ENCODE assay signal across 15 cellular contexts in the genomic region with DNA sequence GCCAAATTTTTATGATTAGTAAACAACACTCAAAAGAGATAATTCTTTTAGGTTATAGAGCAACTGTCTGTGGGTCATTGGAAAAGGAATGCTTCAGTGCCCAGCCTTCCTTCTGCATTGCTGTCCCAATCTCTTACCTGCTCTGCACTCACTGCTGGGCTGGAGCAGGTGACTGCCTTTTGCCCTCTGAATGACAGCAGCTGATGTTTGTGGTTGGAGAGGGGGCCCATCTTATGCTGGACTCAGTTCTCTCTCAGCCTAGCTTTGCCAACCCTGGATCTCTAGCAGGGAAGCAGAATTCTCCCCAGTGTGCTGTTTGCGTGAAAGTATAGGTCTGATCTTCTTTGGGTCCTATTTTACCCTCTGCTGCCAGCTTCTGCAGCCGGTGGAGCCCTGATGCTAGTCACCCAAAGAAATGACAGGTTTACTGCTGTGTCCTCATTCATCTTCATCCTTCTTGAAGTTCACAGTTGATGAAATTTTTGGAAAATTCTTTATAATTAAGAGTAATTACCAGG.
"Had no signal": no experiment of that assay in that cellular context is flagged by ENCODE, and none has a peak within 500 bp of the region (broad histone marks: within the 10 kb centered on the region; RNA-seq: fewer than 3 reads in every experiment).

No MANE protein-coding gene starts in this region.

- DNase-seq: activated CD4-positive, alpha-beta memory T cell treated with anti-CD3 and anti-CD28 coated beads, Interleukin-2, amount 10 ng/mL, durations not matched to agents 7 days and 5 days; activated CD4-positive, alpha-beta T cell treated with anti-CD3 and anti-CD28 coated beads for 48 hours; activated CD4-positive, CD25-positive, alpha-beta regulatory T cell; activated naive CD4-positive, alpha-beta T cell treated with Interleukin-2 at 50 U/mL for 16 hours; activated naive CD8-positive, alpha-beta T cell treated with anti-CD3 and anti-CD28 coated beads, Interleukin-2, amount 10 ng/mL, durations not matched to agents 7 days and 5 days; activated T-cell treated with anti-CD3 and anti-CD28 coated beads, Interleukin-2, amount 50 U/mL, for 1 hour; amygdala; mesendoderm; stimulated activated CD4-positive, alpha-beta T cell treated with anti-CD3 and anti-CD28 coated beads, Interleukin-12 subunit alpha, Interleukin-12 subunit beta, amount 100 ng/mL, for 4 hours; stimulated activated CD4-positive, alpha-beta T cell treated with anti-CD3 and anti-CD28 coated beads, Interleukin-1b, Interleukin-23, amount 100 ng/mL, for 48 hours; stimulated activated naive CD8-positive, alpha-beta T cell treated with anti-CD3 and anti-CD28 coated beads, Interleukin-15, Interleukin-2, amounts not matched to agents 100 U/mL and 50 U/mL, for 24 hours; upper lobe of right lung had no signal

- H3K27ac ChIP-seq: cardiac muscle cell, upper lobe of right lung had no signal

- H3K27me3 ChIP-seq: cardiac muscle cell, upper lobe of right lung had no signal

- H3K27me3 Mint-ChIP-seq: activated CD4-positive, alpha-beta memory T cell treated with anti-CD3 and anti-CD28 coated beads, Interleukin-2, amount 10 ng/mL, durations not matched to agents 7 days and 5 days; activated naive CD8-positive, alpha-beta T cell treated with anti-CD3 and anti-CD28 coated beads, Interleukin-2, amount 10 ng/mL, durations not matched to agents 7 days and 5 days; activated T-helper 17 cell treated with anti-CD3 and anti-CD28 coated beads, Interleukin-2, amount 50 U/mL, for 72 hours; natural killer cell treated with Interleukin-12 subunit alpha and Interleukin-12 subunit beta and Interleukin-15 and Interleukin-18, amount 100 ng/mL, for 72 hours had no signal

- H3K9me3 ChIP-seq: upper lobe of right lung had no signal

- H3K9me3 Mint-ChIP-seq: activated CD4-positive, alpha-beta memory T cell treated with anti-CD3 and anti-CD28 coated beads, Interleukin-2, amount 10 ng/mL, durations not matched to agents 7 days and 5 days; activated naive CD8-positive, alpha-beta T cell treated with anti-CD3 and anti-CD28 coated beads, Interleukin-2, amount 10 ng/mL, durations not matched to agents 7 days and 5 days; activated T-helper 17 cell treated with anti-CD3 and anti-CD28 coated beads, Interleukin-2, amount 50 U/mL, for 72 hours; natural killer cell treated with Interleukin-12 subunit alpha and Interleukin-12 subunit beta and Interleukin-15 and Interleukin-18, amount 100 ng/mL, for 72 hours had no signal

- ATAC-seq: activated T-helper 17 cell treated with anti-CD3 and anti-CD28 coated beads, Interleukin-2, amount 50 U/mL, for 72 hours; natural killer cell treated with Interleukin-12 subunit alpha and Interleukin-12 subunit beta and Interleukin-15 and Interleukin-18, amount 100 ng/mL, for 72 hours; stimulated activated naive CD8-positive, alpha-beta T cell treated with anti-CD3 and anti-CD28 coated beads, Interleukin-15, Interleukin-2, amounts not matched to agents 100 U/mL and 50 U/mL, for 24 hours; upper lobe of right lung had no signal

- H3K36me3 Mint-ChIP-seq: natural killer cell treated with Interleukin-12 subunit alpha and Interleukin-12 subunit beta and Interleukin-15 and Interleukin-18, amount 100 ng/mL, for 72 hours had no signal

- H3K4me3 ChIP-seq: cardiac muscle cell, upper lobe of right lung had no signal

- H3K27ac Mint-ChIP-seq: activated CD4-positive, alpha-beta memory T cell treated with anti-CD3 and anti-CD28 coated beads, Interleukin-2, amount 10 ng/mL, durations not matched to agents 7 days and 5 days; activated naive CD8-positive, alpha-beta T cell treated with anti-CD3 and anti-CD28 coated beads, Interleukin-2, amount 10 ng/mL, durations not matched to agents 7 days and 5 days; activated T-helper 17 cell treated with anti-CD3 and anti-CD28 coated beads, Interleukin-2, amount 50 U/mL, for 72 hours; natural killer cell treated with Interleukin-12 subunit alpha and Interleukin-12 subunit beta and Interleukin-15 and Interleukin-18, amount 100 ng/mL, for 72 hours had no signal

- H3K4me3 Mint-ChIP-seq: activated CD4-positive, alpha-beta memory T cell treated with anti-CD3 and anti-CD28 coated beads, Interleukin-2, amount 10 ng/mL, durations not matched to agents 7 days and 5 days; activated naive CD8-positive, alpha-beta T cell treated with anti-CD3 and anti-CD28 coated beads, Interleukin-2, amount 10 ng/mL, durations not matched to agents 7 days and 5 days; activated T-helper 17 cell treated with anti-CD3 and anti-CD28 coated beads, Interleukin-2, amount 50 U/mL, for 72 hours; natural killer cell treated with Interleukin-12 subunit alpha and Interleukin-12 subunit beta and Interleukin-15 and Interleukin-18, amount 100 ng/mL, for 72 hours had no signal

- H3K36me3 ChIP-seq: cardiac muscle cell, upper lobe of right lung had no signal
